Comparison of ENCODE assay signal across 18 cellular contexts in genomic region chr22:46159777-46160176, GRCh38. TPM values are rescaled to one million over a fixed set of nuclear protein-coding genes. Genes with fewer than 3 reads are reported as not detected.
A peak's percentile ranks its signal among the peaks of the same experiment; 100 is the strongest.
DNase-seq lines count a peak whose midpoint lies in the region; ATAC-seq, FAIRE-seq and TF ChIP-seq lines count a peak whose summit lies in the region.
"Had no signal": no experiment of that assay in that cellular context is flagged by ENCODE, and none has a peak within 500 bp of the region (broad histone marks: within the 10 kb centered on the region; RNA-seq: fewer than 3 reads in every experiment).

No MANE protein-coding gene starts in this region.

- no peak for TF ChIP-seq CTCF in HepG2 (CRISPR knock-in tag; IDR thresholded peaks at IDR 0.05)
- no peak for TF ChIP-seq CTCF in right lobe of liver (IDR thresholded peaks at IDR 0.05)
- TF ChIP-seq CTCF in bronchial epithelial cell (IDR thresholded peaks at IDR 0.05; ENCODE audit: insufficient read depth, low read length, severe bottlenecking): no peak
- TF ChIP-seq CTCF in lower lobe of right lung (IDR thresholded peaks at IDR 0.05): no peak

- H2AFZ ChIP-seq in HepG2 (ENCODE audit: low read length): no peak overlapping the region
- H2AFZ ChIP-seq: GM23338 had no signal

- ATAC-seq in HepG2 (no peak), right lobe of liver (no peak), lower lobe of right lung (peak; percentile 36 to 48), HG02588 (IDR thresholded peaks at IDR 0.05; ENCODE audit: unreplicated experiment) (no peak), HG03095 (IDR thresholded peaks at IDR 0.05; ENCODE audit: unreplicated experiment) (no peak)
- ATAC-seq: GM23338 had no signal

- no peak overlapping the region for H3K9ac ChIP-seq in HepG2 (ENCODE audit: insufficient read depth, low read depth, low read length)

- POLR2A ChIA-PET in HepG2 (lab: Yijun Ruan, JAX): interaction anchor here (0.6 to 1.3 kb wide), 2 partner anchors 10 to 65 kb away, joined by 3 to 6 read pairs; no protein-coding TSS in a partner anchor
- POLR2A ChIA-PET in activated CD4-positive, alpha-beta memory T cell treated with anti-CD3 and anti-CD28 coated beads for 36 hours (lab: Charles Lee): interaction anchor here (0.6 kb wide), 1 partner anchor 407 kb away, joined by 3 read pairs; no protein-coding TSS in a partner anchor

- intact Hi-C loops in HepG2 (cut with micrococcal nuclease; ENCODE audit: unreplicated experiment) (loop anchor here (1.0 kb wide), 1 partner anchor 37 kb away; no protein-coding TSS in a partner anchor), right lobe of liver (cut with DNase I) (no loop called here), lower lobe of right lung (cut with DNase I) (no loop called here)
- intact Hi-C loops in activated CD4-positive, alpha-beta memory T cell treated with anti-CD3 and anti-CD28 coated beads for 36 hours (cut with micrococcal nuclease): no loop called here

- no peak for DNase-seq in HepG2 (ENCODE audit: low spot score)
- no peak for DNase-seq in right lobe of liver
- peak; percentile 27 for DNase-seq in bronchial epithelial cell (ENCODE audit: low read depth)
- DNase-seq in lower lobe of right lung: no peak
- DNase-seq in NCI-H1436 (lab: John Stamatoyannopoulos, UW): no peak
- no peak for DNase-seq in activated CD4-positive, alpha-beta memory T cell treated with anti-CD3 and anti-CD28 coated beads for 36 hours
- DNase-seq: 8988T; Calu3; CD4-positive, alpha-beta memory T cell; IMR-90; Karpas-422; NCI-H1930; NCI-H2171 treated with DMSO at 0.1 percent for 48 hours; NCI-H510A; NCI-H774 had no signal

- H3K36me3 Mint-ChIP-seq in activated CD4-positive, alpha-beta memory T cell treated with anti-CD3 and anti-CD28 coated beads for 36 hours: peaks cover 2% of the 10 kb centered on the region

- no peak overlapping the region for H3K27ac Mint-ChIP-seq in activated CD4-positive, alpha-beta memory T cell treated with anti-CD3 and anti-CD28 coated beads for 36 hours
- H3K27ac Mint-ChIP-seq: CD4-positive, alpha-beta memory T cell; GM23338 had no signal

- H3K4me3 ChIP-seq in HepG2 (replicated peaks in 1 of 3; ENCODE audit: insufficient read depth in 1 of 3, low read depth in 2 of 3, low read length in 3 of 3) (no peak overlapping the region), right lobe of liver (no peak overlapping the region), bronchial epithelial cell (ENCODE audit: low read depth, low read length) (no peak overlapping the region), lower lobe of right lung (no peak overlapping the region)
- H3K4me3 ChIP-seq: GM23338 had no signal

- TF ChIP-seq EP300 in HepG2 (IDR thresholded peaks at IDR 0.05; ENCODE audit: low read depth in 2 of 2, low read length in 2 of 2) (no peak), HepG2 (CRISPR knock-in tag; IDR thresholded peaks at IDR 0.05; ENCODE audit: borderline replicate concordance) (no peak)

- no peak for FAIRE-seq in HepG2 (lab: Jason Lieb, UNC)
- FAIRE-seq in bronchial epithelial cell (lab: Jason Lieb, UNC): no peak

- H3K27ac ChIP-seq in HepG2 (ENCODE audit: extremely low read length, insufficient read depth, low read length): peak overlapping the region; percentile 39
- H3K27ac ChIP-seq in right lobe of liver: peak overlapping the region in 1 of 3 donors; percentile 60
- no peak overlapping the region for H3K27ac ChIP-seq in lower lobe of right lung

- peaks cover 69% of the 10 kb centered on the region for H3K4me1 ChIP-seq in HepG2 (ENCODE audit: insufficient read depth, low read length)
- peaks cover 0 to 97% (median 41%) of the 10 kb centered on the region in 4 donors for H3K4me1 ChIP-seq in right lobe of liver
- H3K4me1 ChIP-seq in lower lobe of right lung: no peaks in the 10 kb centered on the region

- H3K4me3 Mint-ChIP-seq in activated CD4-positive, alpha-beta memory T cell treated with anti-CD3 and anti-CD28 coated beads for 36 hours: no peak overlapping the region
- H3K4me3 Mint-ChIP-seq: CD4-positive, alpha-beta memory T cell; GM23338 had no signal

- in situ Hi-C loops in HepG2 (cut with HindIII; ENCODE audit: extremely low pct_ligation_motif_present, low pct_unique_long_range_greater_than_20kb): no loop called here

- peaks cover 6% of the 10 kb centered on the region for H3K79me2 ChIP-seq in HepG2 (ENCODE audit: insufficient read depth, low read length)

- CTCF ChIA-PET in HepG2 (lab: Yijun Ruan, JAX; ENCODE audit: low intra/inter-chr PET ratio, low total read pairs): no interaction called here
- CTCF ChIA-PET in activated CD4-positive, alpha-beta memory T cell treated with anti-CD3 and anti-CD28 coated beads for 36 hours (lab: Charles Lee): interaction anchor here (0.7 kb wide), 1 partner anchor 38 kb away, joined by 3 read pairs; no protein-coding TSS in a partner anchor

- H3K36me3 ChIP-seq in HepG2 (replicated peaks in 1 of 2; ENCODE audit: control insufficient read depth in 1 of 2, insufficient read depth in 2 of 2, low read length in 2 of 2): peaks cover 0 to 11% of the 10 kb centered on the region in 2 experiments; a peak in 2 of 5 replicates
- peaks cover 0 to 10% (median 5%) of the 10 kb centered on the region in 4 donors for H3K36me3 ChIP-seq in right lobe of liver
- no peaks in the 10 kb centered on the region for H3K36me3 ChIP-seq in bronchial epithelial cell (ENCODE audit: control insufficient read depth, insufficient read depth, low read length)
- peaks cover 7% of the 10 kb centered on the region for H3K36me3 ChIP-seq in lower lobe of right lung

- H3K27me3 ChIP-seq in HepG2 (ENCODE audit: control insufficient read depth in 1 of 2, insufficient read depth in 2 of 2, low read length in 2 of 2) (no peaks in the 10 kb centered on the region), right lobe of liver (no peaks in the 10 kb centered on the region), bronchial epithelial cell (ENCODE audit: control insufficient read depth, insufficient read depth, low read length) (no peaks in the 10 kb centered on the region), lower lobe of right lung (ENCODE audit: low read depth) (no peaks in the 10 kb centered on the region)

- BruUV-seq in HepG2 (replicated peaks; lab: Mats Ljungman, UMichigan): no TSS peak

- no peaks in the 10 kb centered on the region for H3K4me1 Mint-ChIP-seq in activated CD4-positive, alpha-beta memory T cell treated with anti-CD3 and anti-CD28 coated beads for 36 hours (ENCODE audit: low read depth)
- H3K4me1 Mint-ChIP-seq: GM23338 had no signal

- H3K9me3 ChIP-seq in HepG2 (ENCODE audit: low read length) (no peaks in the 10 kb centered on the region), right lobe of liver (no peaks in the 10 kb centered on the region), lower lobe of right lung (no peaks in the 10 kb centered on the region)

- H3K27me3 Mint-ChIP-seq in activated CD4-positive, alpha-beta memory T cell treated with anti-CD3 and anti-CD28 coated beads for 36 hours: no peaks in the 10 kb centered on the region
- H3K27me3 Mint-ChIP-seq: CD4-positive, alpha-beta memory T cell had no signal

- TF ChIP-seq POLR2A in HepG2 (IDR thresholded peaks at IDR 0.05; ENCODE audit: insufficient read depth in 1 of 2, low read depth in 2 of 2, low read length in 2 of 2): no peak
- no peak for TF ChIP-seq POLR2A in right lobe of liver (IDR thresholded peaks at IDR 0.05)

- TF ChIP-seq RAD21 in HepG2 (CRISPR knock-in tag; IDR thresholded peaks at IDR 0.05): no peak

- H3K9me3 Mint-ChIP-seq in activated CD4-positive, alpha-beta memory T cell treated with anti-CD3 and anti-CD28 coated beads for 36 hours: no peaks in the 10 kb centered on the region
- H3K9me3 Mint-ChIP-seq: CD4-positive, alpha-beta memory T cell; GM23338 had no signal

- WGBS in HepG2 (ENCODE audit: low lambda C conversion rate): 92% methylated on average over 10 of the region's 10 CpGs
- 75% methylated on average over 2 of the region's 10 CpGs for WGBS in right lobe of liver (ENCODE audit: insufficient coverage, low coverage, low lambda C conversion rate, missing lambda C conversion rate)

- H4K20me1 ChIP-seq in HepG2 (ENCODE audit: insufficient read depth, low read length): no peaks in the 10 kb centered on the region

- no peak overlapping the region for H3K4me2 ChIP-seq in HepG2 (ENCODE audit: low read depth, low read length)
- H3K4me2 ChIP-seq: GM23338 had no signal

TF ChIP-seq in HepG2, 621 proteins besides CTCF, POLR2A, EP300 and RAD21 (continues in another document):
- TF ChIP-seq STAG1 (CRISPR knock-in tag; IDR thresholded peaks at IDR 0.05) (no peak), SUZ12 (IDR thresholded peaks at IDR 0.05; ENCODE audit: low read depth, low read length) (no peak), ZNF891 (CRISPR knock-in tag; IDR thresholded peaks at IDR 0.05) (no peak), MAFK (conservative IDR thresholded peaks at IDR 0.05 in 1 of 2, IDR thresholded peaks at IDR 0.05 in 1 of 2; ENCODE audit: low read length in 2 of 2) (no peak)

RNA-seq across cellular contexts. Expression of gene PPARA, which starts 9.5 kb away (rescaled TPM):
- 24.7 and 32.0 TPM in 2 replicates for total RNA-seq in HepG2 (2016; rRNA removed; fragmentation: Illumina TruSeq; extraction: Trizol)
- total RNA-seq in HepG2 (2016; cell fraction: cytosol; rRNA removed; fragmentation: Illumina TruSeq; extraction: Trizol; ENCODE audit: low read depth): 25.2 and 27.4 TPM in 2 replicates
- 25.2 and 26.2 TPM in 2 replicates for total RNA-seq in HepG2 (2016; cell fraction: insoluble cytoplasmic fraction; rRNA removed; fragmentation: Illumina TruSeq; extraction: Trizol)
- 42.1 and 44.8 TPM in 2 replicates for total RNA-seq in HepG2 (2016; cell fraction: membrane; rRNA removed; fragmentation: Illumina TruSeq; extraction: Trizol)
- 16.8 and 21.1 TPM in 2 replicates for total RNA-seq in HepG2 (2016; cell fraction: nucleus; rRNA removed; fragmentation: Illumina TruSeq; extraction: Trizol)
- polyA plus RNA-seq in HepG2 (2011; rRNA removed): 16.6 and 18.2 TPM in 2 replicates
- 14.0 and 14.5 TPM in 2 replicates for polyA plus RNA-seq in HepG2 (2011; cell fraction: cytosol; rRNA removed)
- polyA plus RNA-seq in HepG2 (2011; cell fraction: nucleus; rRNA removed): 11.7 and 12.6 TPM in 2 replicates
- 20.9 and 22.5 TPM in 2 replicates for polyA plus RNA-seq in HepG2 (2012)
- 26.1 and 26.5 TPM in 2 replicates for polyA plus RNA-seq in HepG2 (2016; cell fraction: cytosol; fragmentation: Illumina TruSeq; extraction: Trizol; ENCODE audit: low read depth)
- polyA plus RNA-seq in HepG2 (2016; cell fraction: insoluble cytoplasmic fraction; fragmentation: Illumina TruSeq; extraction: Trizol; ENCODE audit: low read depth): 15.3 and 15.6 TPM in 2 replicates
- 29.1 and 30.3 TPM in 2 replicates for polyA plus RNA-seq in HepG2 (2016; cell fraction: membrane; fragmentation: Illumina TruSeq; extraction: Trizol; ENCODE audit: low read depth)
- 21.2 and 21.4 TPM in 2 replicates for polyA plus RNA-seq in HepG2 (2016; cell fraction: nucleus; fragmentation: Illumina TruSeq; extraction: Trizol; ENCODE audit: insufficient read depth, low read depth)
- 7.8 and 47.2 TPM in 2 replicates for polyA minus RNA-seq in HepG2 (2011; rRNA and poly(A)+ RNA removed; ENCODE audit: low replicate concordance)
- polyA minus RNA-seq in HepG2 (2011; cell fraction: cytosol; rRNA and poly(A)+ RNA removed): 23.7 and 30.1 TPM in 2 replicates
- polyA minus RNA-seq in HepG2 (2011; cell fraction: nucleus; rRNA and poly(A)+ RNA removed): 30.8 and 34.2 TPM in 2 replicates
- total RNA-seq in right lobe of liver: 100 to 1,000 TPM in 3 of 6 experiments, 10 to 100 TPM in 3; 64.4 to 152 (median 95.1) TPM
- 7.6 and 10.5 TPM in 2 replicates for total RNA-seq in bronchial epithelial cell
- total RNA-seq in lower lobe of right lung: 20.5 TPM
- total RNA-seq in activated CD4-positive, alpha-beta memory T cell treated with anti-CD3 and anti-CD28 coated beads for 36 hours: 10 to 100 TPM; 11.1 to 13.3 TPM

Comparison
In these comparisons a context has a peak if more than half of its experiments do, and no peak if none do; other contexts are left out.
1. ATAC-seq: peak in lower lobe of right lung (2 of 2); none in HepG2 (single experiment), right lobe of liver (0 of 4), HG02588 (single experiment) and HG03095 (single experiment).